Comparison of ENCODE assay signal across 8 cellular contexts in genomic region chr5:36301858-36302603, GRCh38. TPM values are rescaled to one million over a fixed set of nuclear protein-coding genes. Genes with fewer than 3 reads are reported as not detected.
DNase-seq lines count a peak whose midpoint lies in the region; FAIRE-seq and TF ChIP-seq lines count a peak whose summit lies in the region.

A gene with protein sequence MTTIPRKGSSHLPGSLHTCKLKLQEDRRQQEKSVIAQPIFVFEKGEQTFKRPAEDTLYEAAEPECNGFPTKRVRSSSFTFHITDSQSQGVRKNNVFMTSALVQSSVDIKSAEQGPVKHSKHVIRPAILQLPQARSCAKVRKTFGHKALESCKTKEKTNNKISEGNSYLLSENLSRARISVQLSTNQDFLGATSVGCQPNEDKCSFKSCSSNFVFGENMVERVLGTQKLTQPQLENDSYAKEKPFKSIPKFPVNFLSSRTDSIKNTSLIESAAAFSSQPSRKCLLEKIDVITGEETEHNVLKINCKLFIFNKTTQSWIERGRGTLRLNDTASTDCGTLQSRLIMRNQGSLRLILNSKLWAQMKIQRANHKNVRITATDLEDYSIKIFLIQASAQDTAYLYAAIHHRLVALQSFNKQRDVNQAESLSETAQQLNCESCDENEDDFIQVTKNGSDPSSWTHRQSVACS (minus strand): TSS chr5:36301902. CDS start chr5:36301416, 486 bp downstream.

- peak; percentile 4 for DNase-seq in GM13976 (ENCODE audit: low spot score)
- peak; percentile 73 for DNase-seq in NAMALWA (ENCODE audit: low spot score)
- peak; percentile 22 for DNase-seq in dedifferentiated amniotic fluid mesenchymal stem cell (ENCODE audit: extremely low spot score)
- DNase-seq in myocyte (ENCODE audit: low read depth), result peak; percentile 85
- DNase-seq in D721Med (ENCODE audit: insufficient read length, low spot score), result no peak
- no peak for DNase-seq in DMS153 treated with DMSO at 0.1 percent for 48 hours (lab: John Stamatoyannopoulos, UW; ENCODE audit: unreplicated experiment)
- DNase-seq in iPS-NIHi7 (ENCODE audit: extremely low spot score), result no peak
- DNase-seq in NCI-H510A treated with DMSO at 0.1 percent for 48 hours (lab: John Stamatoyannopoulos, UW), result no peak

- TF ChIP-seq CTCF in GM13976 (IDR thresholded peaks at IDR 0.05; ENCODE audit: borderline replicate concordance, control extremely low read depth, extremely low read depth, insufficient read depth, missing control alignments) (no peak), D721Med (IDR thresholded peaks at IDR 0.05; ENCODE audit: insufficient read depth, missing control alignments) (no peak)

- no peak for FAIRE-seq in D721Med (lab: Jason Lieb, UNC)

- in situ Hi-C loops in GM13976 (cut with MboI; ENCODE audit: low sequenced_read_pairs, unreplicated experiment), result loop anchor here (10.0 kb wide), 1 partner anchor 227 kb away; no protein-coding TSS in a partner anchor

RNA-seq across cellular contexts. Expression of the gene that starts here (rescaled TPM):
- 9.4 and 12.6 TPM in 2 replicates for total RNA-seq in myocyte
- 3.1 TPM for polyA plus RNA-seq in myocyte (2012)

Comparison
In these comparisons a context has a peak if more than half of its experiments do, and no peak if none do; other contexts are left out.
1. DNase-seq: peak in GM13976 (single experiment), NAMALWA (single experiment), dedifferentiated amniotic fluid mesenchymal stem cell (single experiment) and myocyte (single experiment); none in D721Med (single experiment), DMS153 treated with DMSO at 0.1 percent for 48 hours (single experiment), iPS-NIHi7 (single experiment) and NCI-H510A treated with DMSO at 0.1 percent for 48 hours (single experiment).